Comparison of ENCODE assay signal across 10 cellular contexts in genomic region chr12:107125833-107126232, GRCh38.
"Had no signal": no experiment of that assay in that cellular context is flagged by ENCODE, and none has a peak within 500 bp of the region (broad histone marks: within the 10 kb centered on the region; RNA-seq: fewer than 3 reads in every experiment).

No MANE protein-coding gene starts in this region.

- H3K9me3 ChIP-seq: gastroesophageal sphincter, pancreas, stomach, thoracic aorta had no signal

- FAIRE-seq: colon, pancreas had no signal

- H3K27ac ChIP-seq: gastroesophageal sphincter, pancreas, stomach, thoracic aorta had no signal

- H3K4me3 ChIP-seq: gastroesophageal sphincter, pancreas, stomach, thoracic aorta had no signal

- DNase-seq: activated CD4-positive, alpha-beta T cell treated with anti-CD3 and anti-CD28 coated beads, Interleukin-2, amount 10 ng/mL, durations not matched to agents 7 days and 5 days; activated CD4-positive, CD25-positive, alpha-beta regulatory T cell; activated CD8-positive, alpha-beta memory T cell treated with anti-CD3 and anti-CD28 coated beads for 24 hours; activated naive CD4-positive, alpha-beta T cell treated with anti-CD3 and anti-CD28 coated beads for 36 hours; pancreas; stimulated activated CD4-positive, alpha-beta T cell treated with anti-CD3 and anti-CD28 coated beads, Interleukin-4, amount 100 ng/mL, for 24 hours; stomach had no signal

- H3K36me3 ChIP-seq: gastroesophageal sphincter, pancreas, stomach, thoracic aorta had no signal

- H3K4me1 ChIP-seq: gastroesophageal sphincter, pancreas, stomach had no signal
